In genomic region chr4:110396963-110397362, GRCh38 we compare ENCODE assay signal across 10 cellular contexts.
"Had no signal": no experiment of that assay in that cellular context is flagged by ENCODE, and none has a peak within 500 bp of the region (broad histone marks: within the 10 kb centered on the region; RNA-seq: fewer than 3 reads in every experiment).

No MANE protein-coding gene starts in this region.

- FAIRE-seq: H1, H54, K562 had no signal

- ATAC-seq: GM23338, K562 had no signal

- H3K27ac ChIP-seq: HL-60 had no signal

- H3K4me3 ChIP-seq: GM23338, K562 had no signal

- DNase-seq: H9, HCEC 1CT, HFFc6, IMR-90, KG1 had no signal
